8 cellular contexts compared by ENCODE assay signal in the genomic region with DNA sequence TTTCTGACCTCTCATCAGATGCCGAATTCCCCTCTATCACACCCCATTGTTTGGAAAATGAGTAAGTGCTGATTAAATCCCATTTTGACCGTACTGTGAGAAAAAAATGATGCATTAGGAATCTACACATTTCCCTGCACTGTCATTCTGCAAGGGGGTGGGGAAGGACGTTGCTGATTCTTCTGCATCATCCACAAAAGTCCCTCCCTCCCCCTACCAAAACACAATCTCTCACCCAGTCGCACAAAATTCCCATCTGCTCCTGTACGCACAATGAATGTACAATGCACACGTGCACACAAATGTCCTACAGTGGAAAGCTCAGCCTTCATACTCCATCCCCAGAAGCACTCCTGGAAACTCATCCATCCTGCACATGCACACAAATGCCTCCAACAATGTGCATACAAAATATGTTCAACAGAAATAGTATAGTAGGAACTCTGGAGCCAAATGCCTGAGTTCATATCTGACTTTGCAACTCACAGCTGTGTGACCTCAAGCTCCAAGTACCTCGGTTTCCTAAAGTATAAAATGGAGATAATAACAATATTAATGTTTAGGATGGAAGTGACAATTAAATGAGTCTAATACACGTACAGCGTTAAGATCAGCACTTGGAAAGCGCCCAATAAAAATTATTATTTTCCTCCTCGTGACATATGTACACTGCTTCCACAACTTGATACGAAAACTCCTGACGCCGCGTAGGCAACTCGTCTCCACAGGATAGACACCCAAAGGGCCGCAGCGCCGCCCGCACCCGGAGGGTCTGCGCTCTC. TPM values are rescaled to one million over a fixed set of nuclear protein-coding genes. Genes with fewer than 3 reads are reported as not detected.
A peak's percentile ranks its signal among the peaks of the same experiment; 100 is the strongest.
DNase-seq lines count a peak whose midpoint lies in the region; ATAC-seq and TF ChIP-seq lines count a peak whose summit lies in the region.

No MANE protein-coding gene starts in this region.

- H3K9me3 Mint-ChIP-seq in activated CD4-positive, alpha-beta T cell treated with anti-CD3 and anti-CD28 coated beads, Interleukin-2, amount 10 ng/mL, durations not matched to agents 7 days and 5 days, result no peaks in the 10 kb centered on the region

- H3K4me3 ChIP-seq in Panc1 (ENCODE audit: low read depth in 2 of 2, low read length in 2 of 2) (peak overlapping the region; percentile 83 to 95), choroid plexus epithelial cell (ENCODE audit: low read depth, low read length) (peak overlapping the region; percentile 92), mucosa of stomach (ENCODE audit: low read length) (peak overlapping the region; percentile 42), aorta (ENCODE audit: low read length in 2 of 2) (peak overlapping the region; percentile 52 to 82)

- 3 to 4% methylated on average over 21 to 22 of the region's 22 CpGs for WGBS in aorta, 2 donors

- TF ChIP-seq CTCF in Panc1 (IDR thresholded peaks at IDR 0.05) (no peak), choroid plexus epithelial cell (conservative IDR thresholded peaks at IDR 0.05; ENCODE audit: low read depth, low read length) (no peak)

- POLR2A ChIA-PET in activated CD4-positive, alpha-beta T cell treated with anti-CD3 and anti-CD28 coated beads, Interleukin-2, amount 10 ng/mL, durations not matched to agents 7 days and 5 days (lab: Charles Lee), result no interaction called here
- POLR2A ChIA-PET in Panc1 (lab: Charles Lee), result no interaction called here

- CTCF ChIA-PET in activated CD4-positive, alpha-beta T cell treated with anti-CD3 and anti-CD28 coated beads, Interleukin-2, amount 10 ng/mL, durations not matched to agents 7 days and 5 days (lab: Charles Lee), result interaction anchor here (0.6 to 2.6 kb wide), 8 partner anchors 10 to 1771 kb away, joined by 3 to 13 read pairs (median 4); no protein-coding TSS in a partner anchor
- CTCF ChIA-PET in Panc1 (lab: Charles Lee), result no interaction called here

- H3K27ac Mint-ChIP-seq in activated CD4-positive, alpha-beta T cell treated with anti-CD3 and anti-CD28 coated beads, Interleukin-2, amount 10 ng/mL, durations not matched to agents 7 days and 5 days, result peak overlapping the region; percentile 87

- H3K36me3 Mint-ChIP-seq in activated CD4-positive, alpha-beta T cell treated with anti-CD3 and anti-CD28 coated beads, Interleukin-2, amount 10 ng/mL, durations not matched to agents 7 days and 5 days (ENCODE audit: low read depth), result peaks cover 37% of the 10 kb centered on the region

- no peaks in the 10 kb centered on the region for H3K9me3 ChIP-seq in Panc1 (ENCODE audit: control insufficient read depth, insufficient read depth, low read depth, low read length)
- H3K9me3 ChIP-seq in mucosa of stomach (ENCODE audit: control insufficient read depth, low read length), result no peaks in the 10 kb centered on the region
- no peaks in the 10 kb centered on the region for H3K9me3 ChIP-seq in aorta (ENCODE audit: control insufficient read depth, low read length)

- TSS peak; percentile 67 for BruUV-seq in Panc1 (replicated peaks; lab: Mats Ljungman, UMichigan)

- H3K4me1 ChIP-seq in Panc1 (ENCODE audit: control insufficient read depth, insufficient read depth, low read length) (peaks cover 25% of the 10 kb centered on the region), mucosa of stomach (ENCODE audit: control insufficient read depth, insufficient read depth, low read length) (peaks cover 58% of the 10 kb centered on the region), aorta (ENCODE audit: control insufficient read depth in 1 of 2, insufficient read depth in 2 of 2, low read length in 2 of 2) (no peaks in the 10 kb centered on the region)

- no peak for DNase-seq in activated CD4-positive, alpha-beta T cell treated with anti-CD3 and anti-CD28 coated beads, Interleukin-2, amount 10 ng/mL, durations not matched to agents 7 days and 5 days
- DNase-seq in activated CD4-positive, alpha-beta T cell treated with anti-CD3 and anti-CD28 coated beads for 4 hours, result no peak
- DNase-seq in Panc1 (ENCODE audit: low read depth, low spot score) (no peak), choroid plexus epithelial cell (ENCODE audit: low read depth) (peak; percentile 63), aorta (no peak), DMS153 (lab: John Stamatoyannopoulos, UW) (no peak), NOMO-1 treated with dmso at 0.1 percent for 144 hours (lab: John Stamatoyannopoulos, UW; ENCODE audit: unreplicated experiment) (no peak)

- H3K27ac ChIP-seq in Panc1 (ENCODE audit: low read length) (peak overlapping the region; percentile 81), aorta (ENCODE audit: low read depth in 1 of 2, low read length in 2 of 2) (peak overlapping the region in 1 of 2 donors; percentile 77)

- ATAC-seq in Panc1 (no peak), aorta (ENCODE audit: low FRiP score) (no peak)

- H3K27me3 Mint-ChIP-seq in activated CD4-positive, alpha-beta T cell treated with anti-CD3 and anti-CD28 coated beads, Interleukin-2, amount 10 ng/mL, durations not matched to agents 7 days and 5 days, result no peaks in the 10 kb centered on the region

- H3K9ac ChIP-seq in mucosa of stomach (ENCODE audit: low read length), result peak overlapping the region; percentile 100

- H3K4me3 Mint-ChIP-seq in activated CD4-positive, alpha-beta T cell treated with anti-CD3 and anti-CD28 coated beads, Interleukin-2, amount 10 ng/mL, durations not matched to agents 7 days and 5 days, result peak overlapping the region; percentile 83

- in situ Hi-C loops in Panc1 (cut with HindIII; ENCODE audit: low pct_unique_long_range_greater_than_20kb, low sequenced_read_pairs), result no loop called here

- peaks cover 77% of the 10 kb centered on the region for H3K4me1 Mint-ChIP-seq in activated CD4-positive, alpha-beta T cell treated with anti-CD3 and anti-CD28 coated beads, Interleukin-2, amount 10 ng/mL, durations not matched to agents 7 days and 5 days

- H3K36me3 ChIP-seq in Panc1 (ENCODE audit: control insufficient read depth, insufficient read depth, low read length) (no peaks in the 10 kb centered on the region), mucosa of stomach (ENCODE audit: control insufficient read depth, insufficient read depth, low read length) (no peaks in the 10 kb centered on the region), aorta (ENCODE audit: control insufficient read depth in 1 of 2, insufficient read depth in 2 of 2, low read length in 1 of 2) (no peaks in the 10 kb centered on the region)

- intact Hi-C loops in Panc1 (cut with micrococcal nuclease; ENCODE audit: unreplicated experiment) (no loop called here), aorta (cut with DNase I) (no loop called here)

- H3K27me3 ChIP-seq in Panc1 (ENCODE audit: control insufficient read depth, insufficient read depth, low read length) (no peaks in the 10 kb centered on the region), mucosa of stomach (ENCODE audit: control insufficient read depth, insufficient read depth, low read length) (no peaks in the 10 kb centered on the region), aorta (ENCODE audit: control insufficient read depth in 1 of 2, insufficient read depth in 2 of 2, low read length in 1 of 2) (no peaks in the 10 kb centered on the region)

RNA-seq across cellular contexts. Expression of gene TNIP1, which starts 0.8 kb away (rescaled TPM):
- total RNA-seq in activated CD4-positive, alpha-beta T cell treated with anti-CD3 and anti-CD28 coated beads, Interleukin-2, amount 10 ng/mL, durations not matched to agents 7 days and 5 days, result 100 to 1,000 TPM; 127 TPM
- 81.9 TPM for total RNA-seq in Panc1 (2021; ENCODE audit: unreplicated experiment)
- polyA plus RNA-seq in Panc1 (2012; ENCODE audit: insufficient read length), result 122 TPM
- total RNA-seq in aorta, result 100 to 1,000 TPM in 1 of 2 donors, 10 to 100 TPM in 1; 83.3 to 105 TPM
- 10 to 100 TPM; 63.3 to 80.3 TPM for polyA plus RNA-seq in aorta

RNA-seq across cellular contexts. Expression of gene GPX3, which starts 59.6 kb away (rescaled TPM):
- total RNA-seq in activated CD4-positive, alpha-beta T cell treated with anti-CD3 and anti-CD28 coated beads, Interleukin-2, amount 10 ng/mL, durations not matched to agents 7 days and 5 days, result not detected
- total RNA-seq in Panc1 (2021; ENCODE audit: unreplicated experiment) (8.5 TPM), aorta (1,000 to 10,000 TPM in 1 of 2 donors, 100 to 1,000 TPM in 1; 694 to 1,257 TPM)
- polyA plus RNA-seq in Panc1 (2012; ENCODE audit: insufficient read length), result 8.7 TPM
- polyA plus RNA-seq in aorta, result 100 to 1,000 TPM; 514 to 520 TPM

Comparison
In these comparisons a context has a peak if more than half of its experiments do, and no peak if none do; other contexts are left out.
1. H3K4me3 ChIP-seq: peak in every context shown above with its lines; median percentile 92 in choroid plexus epithelial cell; 89 in Panc1; 67 in aorta; 42 in mucosa of stomach.
2. RNA of gene GPX3, which starts 59.6 kb away (total RNA-seq): 694 to 1,257 TPM in aorta; 8.5 TPM in Panc1 (single experiment) and not detected in activated CD4-positive, alpha-beta T cell treated with anti-CD3 and anti-CD28 coated beads, Interleukin-2, amount 10 ng/mL, durations not matched to agents 7 days and 5 days; every median in the first group is over 10 times any median in the second.